Comparison of ENCODE assay signal across 14 cellular contexts in genomic region chr16:81799138-81799504, GRCh38. TPM values are rescaled to one million over a fixed set of nuclear protein-coding genes. Genes with fewer than 3 reads are reported as not detected.
DNase-seq lines count a peak whose midpoint lies in the region; ATAC-seq, FAIRE-seq and TF ChIP-seq lines count a peak whose summit lies in the region.
"Had no signal": no experiment of that assay in that cellular context is flagged by ENCODE, and none has a peak within 500 bp of the region (broad histone marks: within the 10 kb centered on the region; RNA-seq: fewer than 3 reads in every experiment).

No MANE protein-coding gene starts in this region.

- BruUV-seq in A673 (replicated peaks; lab: Mats Ljungman, UMichigan) = no TSS peak

- H3K4me1 Mint-ChIP-seq in CD4-positive, CD25-positive, alpha-beta regulatory T cell = peaks cover 0 to 12% (median 4%) of the 10 kb centered on the region in 4 donors
- H3K4me1 Mint-ChIP-seq in immature natural killer cell = peaks cover 61 to 77% of the 10 kb centered on the region in 2 donors

- H3K36me3 Mint-ChIP-seq in CD4-positive, CD25-positive, alpha-beta regulatory T cell = no peaks in the 10 kb centered on the region
- peaks cover 3 to 12% (median 7%) of the 10 kb centered on the region in 3 donors for H3K36me3 Mint-ChIP-seq in immature natural killer cell

- no peak overlapping the region for H3K4me3 ChIP-seq in A673 (ENCODE audit: low read depth, low read length, poor library complexity, severe bottlenecking)
- H3K4me3 ChIP-seq in CD4-positive, CD25-positive, alpha-beta regulatory T cell (ENCODE audit: low read depth, low read length) = no peak overlapping the region
- H3K4me3 ChIP-seq in Peyer's patch = no peak overlapping the region
- H3K4me3 ChIP-seq in dorsolateral prefrontal cortex = no peak overlapping the region
- H3K4me3 ChIP-seq: GM23248 had no signal

- H3K27me3 ChIP-seq in A673 (replicated peaks; ENCODE audit: insufficient read depth, low read depth, low read length, poor library complexity) (no peaks in the 10 kb centered on the region), Peyer's patch (no peaks in the 10 kb centered on the region), dorsolateral prefrontal cortex (no peaks in the 10 kb centered on the region)
- H3K27me3 ChIP-seq in CD4-positive, CD25-positive, alpha-beta regulatory T cell (ENCODE audit: control insufficient read depth, insufficient read depth, low read length) = no peaks in the 10 kb centered on the region

- H3K9me3 Mint-ChIP-seq in CD4-positive, CD25-positive, alpha-beta regulatory T cell = peaks cover 0 to 5% (median 0%) of the 10 kb centered on the region in 7 donors
- H3K9me3 Mint-ChIP-seq in immature natural killer cell = no peaks in the 10 kb centered on the region

- H3K4me1 ChIP-seq in A673 (ENCODE audit: insufficient read depth, low read length, poor library complexity, severe bottlenecking) = peaks cover 14% of the 10 kb centered on the region
- peaks cover 7% of the 10 kb centered on the region for H3K4me1 ChIP-seq in CD4-positive, CD25-positive, alpha-beta regulatory T cell (ENCODE audit: control insufficient read depth, insufficient read depth, low read length, poor library complexity, severe bottlenecking)
- peaks cover 0 to 24% (median 11%) of the 10 kb centered on the region in 4 donors for H3K4me1 ChIP-seq in Peyer's patch

- TF ChIP-seq POLR2A in Peyer's patch (IDR thresholded peaks at IDR 0.05) = no peak

- H3K4me3 Mint-ChIP-seq in CD4-positive, CD25-positive, alpha-beta regulatory T cell = peak overlapping the region in 1 of 4 donors; percentile 73
- H3K4me3 Mint-ChIP-seq in immature natural killer cell = peak overlapping the region; percentile 67 to 86 (median 82)

- H3K36me3 ChIP-seq in A673 (ENCODE audit: insufficient read depth, low read length, poor library complexity, severe bottlenecking) (no peaks in the 10 kb centered on the region), Peyer's patch (no peaks in the 10 kb centered on the region)
- H3K36me3 ChIP-seq in CD4-positive, CD25-positive, alpha-beta regulatory T cell (ENCODE audit: control insufficient read depth, insufficient read depth, low read length) = no peaks in the 10 kb centered on the region

- H3K27me3 Mint-ChIP-seq in CD4-positive, CD25-positive, alpha-beta regulatory T cell = no peaks in the 10 kb centered on the region
- peaks cover 0 to 10% (median 10%) of the 10 kb centered on the region in 3 donors for H3K27me3 Mint-ChIP-seq in immature natural killer cell (ENCODE audit: low read depth in 3 of 3)

- CTCF ChIA-PET in A673 (lab: Charles Lee) = no interaction called here

- DNase-seq in A673 (ENCODE audit: low spot score) (no peak), Peyer's patch (no peak), immature natural killer cell (no peak), HUDEP-2 (lab: John Stamatoyannopoulos, UW; ENCODE audit: unreplicated experiment in 76 of 76) (no peak), HTR-8/SVneo (ENCODE audit: insufficient read length, low spot score) (no peak), dorsolateral prefrontal cortex (no peak)
- no peak for DNase-seq in CD4-positive, CD25-positive, alpha-beta regulatory T cell
- DNase-seq: DMS153, GM23248, NCI-H1048, NCI-H2171, SHP77 had no signal

- intact Hi-C loops in A673 (cut with micrococcal nuclease; ENCODE audit: unreplicated experiment) (no loop called here), dorsolateral prefrontal cortex (cut with DNase I) (loop anchor here in 1 of 2 donors (1.0 kb wide), 1 partner anchor 16 kb away; no protein-coding TSS in a partner anchor)

- FAIRE-seq in HTR-8/SVneo (lab: Jason Lieb, UNC) = no peak

- H3K9me3 ChIP-seq in A673 (ENCODE audit: low read depth, low read length, poor library complexity, severe bottlenecking) (no peaks in the 10 kb centered on the region), Peyer's patch (no peaks in the 10 kb centered on the region)
- no peaks in the 10 kb centered on the region for H3K9me3 ChIP-seq in CD4-positive, CD25-positive, alpha-beta regulatory T cell (ENCODE audit: control insufficient read depth in 2 of 2, low read length in 2 of 2)

- peak overlapping the region in 2 of 3 donors; percentile 62 to 80 for H3K27ac Mint-ChIP-seq in CD4-positive, CD25-positive, alpha-beta regulatory T cell
- H3K27ac Mint-ChIP-seq in immature natural killer cell = peak overlapping the region; percentile 92 to 98 (median 96)

- H3K27ac ChIP-seq in A673 (ENCODE audit: low read depth, low read length, poor library complexity, severe bottlenecking) = peak overlapping the region; percentile 15
- no peak overlapping the region for H3K27ac ChIP-seq in CD4-positive, CD25-positive, alpha-beta regulatory T cell (ENCODE audit: insufficient read depth, low read length, poor library complexity, severe bottlenecking)
- H3K27ac ChIP-seq in Peyer's patch = peak overlapping the region in 3 of 4 donors; percentile 50 to 80 (median 77)
- peak overlapping the region in 5 of 59 donors; percentile 32 to 55 (median 33) for H3K27ac ChIP-seq in dorsolateral prefrontal cortex
- H3K27ac ChIP-seq: GM23248 had no signal

- POLR2A ChIA-PET in A673 (lab: Charles Lee; ENCODE audit: low non-redundant PET) = no interaction called here

- no peak for ATAC-seq in CD4-positive, CD25-positive, alpha-beta regulatory T cell (ENCODE audit: low read depth in 2 of 2)
- no peak for ATAC-seq in HG02970 (IDR thresholded peaks at IDR 0.05; ENCODE audit: low FRiP score, unreplicated experiment)
- ATAC-seq: sciatic nerve had no signal

- TF ChIP-seq CTCF in A673 (conservative IDR thresholded peaks at IDR 0.05; ENCODE audit: low read depth, low read length) (no peak), Peyer's patch (IDR thresholded peaks at IDR 0.05) (no peak), dorsolateral prefrontal cortex (IDR thresholded peaks at IDR 0.05 in 54 of 56, conservative IDR thresholded peaks at IDR 0.05 in 2 of 56; ENCODE audit: low read depth in 1 of 56, partially characterized antibody in 56 of 56) (no peak)

RNA-seq across cellular contexts. Expression of gene PLCG2, which starts 20.0 kb away (rescaled TPM):
- total RNA-seq in A673 (2021) (5.6 and 9.6 TPM in 2 replicates), Peyer's patch (100 to 1,000 TPM in 1 of 4 donors, 10 to 100 TPM in 3; 30.5 to 243 (median 56.2) TPM), dorsolateral prefrontal cortex (10 to 100 TPM in 65 of 120 experiments, 1 to 10 TPM in 55; 3.2 to 24.2 (median 10.4) TPM)
- total RNA-seq in CD4-positive, CD25-positive, alpha-beta regulatory T cell = 3.8 TPM
- polyA plus RNA-seq in CD4-positive, CD25-positive, alpha-beta regulatory T cell = 1 to 10 TPM in 2 of 4 donors, under 1 TPM in 1, not detected in 1; 0.59 to 1.5 (median 1.1) TPM
- polyA plus RNA-seq in immature natural killer cell = 10 to 100 TPM; 24.4 to 91.6 (median 46.4) TPM
- total RNA-seq: GM23248 had no signal
